In genomic region chr21:34073749-34074282, GRCh38 we compare ENCODE assay signal across 8 cellular contexts. TPM values are rescaled to one million over a fixed set of nuclear protein-coding genes. Genes with fewer than 3 reads are reported as not detected.
DNase-seq lines count a peak whose midpoint lies in the region; ATAC-seq and TF ChIP-seq lines count a peak whose summit lies in the region.

No MANE protein-coding gene starts in this region.

- peak overlapping the region; percentile 89 to 94 (median 92) for H3K27ac ChIP-seq in esophagus squamous epithelium

- H3K27me3 ChIP-seq in esophagus squamous epithelium, result no peaks in the 10 kb centered on the region

- peaks cover 13 to 54% (median 23%) of the 10 kb centered on the region in 3 donors for H3K4me1 ChIP-seq in esophagus squamous epithelium

- H3K27ac Mint-ChIP-seq in activated CD8-positive, alpha-beta memory T cell treated with anti-CD3 and anti-CD28 coated beads, Interleukin-2, amount 10 ng/mL, durations not matched to agents 7 days and 5 days, result peak overlapping the region; percentile 72
- H3K27ac Mint-ChIP-seq in natural killer cell (peak overlapping the region; percentile 86 to 89), type B pancreatic cell (peak overlapping the region; percentile 96)

- no peaks in the 10 kb centered on the region for H3K9me3 Mint-ChIP-seq in activated CD8-positive, alpha-beta memory T cell treated with anti-CD3 and anti-CD28 coated beads, Interleukin-2, amount 10 ng/mL, durations not matched to agents 7 days and 5 days (ENCODE audit: low read depth)
- H3K9me3 Mint-ChIP-seq in natural killer cell, result no peaks in the 10 kb centered on the region
- H3K9me3 Mint-ChIP-seq in type B pancreatic cell, result no peaks in the 10 kb centered on the region

- no peaks in the 10 kb centered on the region for H3K9me3 ChIP-seq in esophagus squamous epithelium

- WGBS in esophagus squamous epithelium, 2 donors, result 0 to 2% methylated on average over 11 to 23 of the region's 95 CpGs

- H3K27me3 Mint-ChIP-seq in activated CD8-positive, alpha-beta memory T cell treated with anti-CD3 and anti-CD28 coated beads, Interleukin-2, amount 10 ng/mL, durations not matched to agents 7 days and 5 days, result peaks cover 5% of the 10 kb centered on the region
- H3K27me3 Mint-ChIP-seq in natural killer cell (ENCODE audit: low read depth in 2 of 2), result no peaks in the 10 kb centered on the region
- H3K27me3 Mint-ChIP-seq in type B pancreatic cell, result peaks cover 6% of the 10 kb centered on the region

- no peak for DNase-seq in Jurkat, Clone E6-1 (ENCODE audit: low read depth, low spot score)
- no peak for DNase-seq in activated CD8-positive, alpha-beta memory T cell treated with anti-CD3 and anti-CD28 coated beads, Interleukin-2, amount 10 ng/mL, durations not matched to agents 7 days and 5 days
- DNase-seq in esophagus squamous epithelium (lab: John Stamatoyannopoulos, UW) (no peak), natural killer cell (peak; percentile 63), type B pancreatic cell (ENCODE audit: extremely low spot score, unreplicated experiment) (peak; percentile 72), NCI-H774 (lab: John Stamatoyannopoulos, UW) (no peak)

- H3K4me3 ChIP-seq in GM08714 (ENCODE audit: low read length), result peak overlapping the region; percentile 81
- peak overlapping the region; percentile 74 for H3K4me3 ChIP-seq in Jurkat, Clone E6-1 (ENCODE audit: low read length)
- H3K4me3 ChIP-seq in esophagus squamous epithelium, result peak overlapping the region; percentile 75 to 95 (median 83)

- peaks cover 44% of the 10 kb centered on the region for H3K4me1 Mint-ChIP-seq in activated CD8-positive, alpha-beta memory T cell treated with anti-CD3 and anti-CD28 coated beads, Interleukin-2, amount 10 ng/mL, durations not matched to agents 7 days and 5 days
- H3K4me1 Mint-ChIP-seq in natural killer cell, result peaks cover 56 to 59% of the 10 kb centered on the region in 2 donors
- peaks cover 41% of the 10 kb centered on the region for H3K4me1 Mint-ChIP-seq in type B pancreatic cell (ENCODE audit: unreplicated experiment)

- H3K36me3 Mint-ChIP-seq in activated CD8-positive, alpha-beta memory T cell treated with anti-CD3 and anti-CD28 coated beads, Interleukin-2, amount 10 ng/mL, durations not matched to agents 7 days and 5 days, result peaks cover 37% of the 10 kb centered on the region
- H3K36me3 Mint-ChIP-seq in natural killer cell (no peaks in the 10 kb centered on the region), type B pancreatic cell (peaks cover 32% of the 10 kb centered on the region)

- TF ChIP-seq CTCF in esophagus squamous epithelium (IDR thresholded peaks at IDR 0.05), result no peak
- TF ChIP-seq CTCF in natural killer cell (IDR thresholded peaks at IDR 0.05), result no peak
- TF ChIP-seq CTCF in type B pancreatic cell (conservative IDR thresholded peaks at IDR 0.05), result no peak

- no peak for TF ChIP-seq POLR2A in esophagus squamous epithelium (IDR thresholded peaks at IDR 0.05)

- CTCF ChIA-PET in activated CD8-positive, alpha-beta memory T cell treated with anti-CD3 and anti-CD28 coated beads, Interleukin-2, amount 10 ng/mL, durations not matched to agents 7 days and 5 days (lab: Charles Lee), result interaction anchor here (0.9 to 4.7 kb wide), 17 partner anchors 9 to 274 kb away, joined by 3 to 39 read pairs (median 3); no protein-coding TSS in a partner anchor

- peak overlapping the region; percentile 90 for H3K4me3 Mint-ChIP-seq in activated CD8-positive, alpha-beta memory T cell treated with anti-CD3 and anti-CD28 coated beads, Interleukin-2, amount 10 ng/mL, durations not matched to agents 7 days and 5 days
- peak overlapping the region; percentile 95 for H3K4me3 Mint-ChIP-seq in natural killer cell
- H3K4me3 Mint-ChIP-seq in type B pancreatic cell, result peak overlapping the region; percentile 94

- ATAC-seq in GM21717 (IDR thresholded peaks at IDR 0.05; ENCODE audit: unreplicated experiment) (peak; percentile 42), natural killer cell (peak; percentile 70 to 85 (median 75))
- ATAC-seq in activated CD8-positive, alpha-beta memory T cell treated with anti-CD3 and anti-CD28 coated beads, Interleukin-2, amount 10 ng/mL, durations not matched to agents 7 days and 5 days, result peak; percentile 63

- H3K36me3 ChIP-seq in esophagus squamous epithelium, result no peaks in the 10 kb centered on the region

- intact Hi-C loops in esophagus squamous epithelium (cut with DNase I), result loop anchor here (10.0 kb wide), 1 partner anchor 129 kb away; no protein-coding TSS in a partner anchor
- intact Hi-C loops in natural killer cell (cut with micrococcal nuclease), result loop anchor here (2.0 to 5.0 kb wide), 2 partner anchors 97 to 125 kb away; no protein-coding TSS in a partner anchor

RNA-seq across cellular contexts. Expression of gene MRPS6, which starts 0.4 kb away (rescaled TPM):
- polyA plus RNA-seq in Jurkat, Clone E6-1 (2012; ENCODE audit: insufficient read depth, insufficient read length), result 81.5 TPM
- total RNA-seq in activated CD8-positive, alpha-beta memory T cell treated with anti-CD3 and anti-CD28 coated beads, Interleukin-2, amount 10 ng/mL, durations not matched to agents 7 days and 5 days, result 100 to 1,000 TPM in 1 of 2 experiments, 10 to 100 TPM in 1; 82.9 to 124 TPM
- total RNA-seq in esophagus squamous epithelium (10 to 100 TPM; 13.4 to 32.2 (median 20.1) TPM), natural killer cell (10 to 100 TPM; 42.7 to 54.5 (median 44.3) TPM), type B pancreatic cell (ENCODE audit: low replicate concordance) (40.7 and 74.8 TPM in 2 replicates)

RNA-seq across cellular contexts. Expression of gene SLC5A3, which starts 0.4 kb away (rescaled TPM):
- polyA plus RNA-seq in Jurkat, Clone E6-1 (2012; ENCODE audit: insufficient read depth, insufficient read length), result 14.1 TPM
- 10 to 100 TPM; 29.2 to 34.7 TPM for total RNA-seq in activated CD8-positive, alpha-beta memory T cell treated with anti-CD3 and anti-CD28 coated beads, Interleukin-2, amount 10 ng/mL, durations not matched to agents 7 days and 5 days
- total RNA-seq in esophagus squamous epithelium, result 10 to 100 TPM in 2 of 4 donors, 1 to 10 TPM in 2; 9.0 to 20.0 (median 11.4) TPM
- 10 to 100 TPM; 14.5 to 25.1 (median 17.9) TPM for total RNA-seq in natural killer cell
- total RNA-seq in type B pancreatic cell (ENCODE audit: low replicate concordance), result 11.9 and 28.8 TPM in 2 replicates

Comparison
In these comparisons a context has a peak if more than half of its experiments do, and no peak if none do; other contexts are left out.
1. DNase-seq: peak in natural killer cell (single experiment) and type B pancreatic cell (single experiment); none in Jurkat, Clone E6-1 (single experiment), activated CD8-positive, alpha-beta memory T cell treated with anti-CD3 and anti-CD28 coated beads, Interleukin-2, amount 10 ng/mL, durations not matched to agents 7 days and 5 days (single experiment), esophagus squamous epithelium (single experiment) and NCI-H774 (single experiment).
2. Peak in every context shown above with its lines, with median percentiles within 50 percentile points of each other: H3K4me3 ChIP-seq, ATAC-seq, H3K27ac Mint-ChIP-seq and H3K4me3 Mint-ChIP-seq.